ENCODE assay signal across 1 cellular context in the genomic region with DNA sequence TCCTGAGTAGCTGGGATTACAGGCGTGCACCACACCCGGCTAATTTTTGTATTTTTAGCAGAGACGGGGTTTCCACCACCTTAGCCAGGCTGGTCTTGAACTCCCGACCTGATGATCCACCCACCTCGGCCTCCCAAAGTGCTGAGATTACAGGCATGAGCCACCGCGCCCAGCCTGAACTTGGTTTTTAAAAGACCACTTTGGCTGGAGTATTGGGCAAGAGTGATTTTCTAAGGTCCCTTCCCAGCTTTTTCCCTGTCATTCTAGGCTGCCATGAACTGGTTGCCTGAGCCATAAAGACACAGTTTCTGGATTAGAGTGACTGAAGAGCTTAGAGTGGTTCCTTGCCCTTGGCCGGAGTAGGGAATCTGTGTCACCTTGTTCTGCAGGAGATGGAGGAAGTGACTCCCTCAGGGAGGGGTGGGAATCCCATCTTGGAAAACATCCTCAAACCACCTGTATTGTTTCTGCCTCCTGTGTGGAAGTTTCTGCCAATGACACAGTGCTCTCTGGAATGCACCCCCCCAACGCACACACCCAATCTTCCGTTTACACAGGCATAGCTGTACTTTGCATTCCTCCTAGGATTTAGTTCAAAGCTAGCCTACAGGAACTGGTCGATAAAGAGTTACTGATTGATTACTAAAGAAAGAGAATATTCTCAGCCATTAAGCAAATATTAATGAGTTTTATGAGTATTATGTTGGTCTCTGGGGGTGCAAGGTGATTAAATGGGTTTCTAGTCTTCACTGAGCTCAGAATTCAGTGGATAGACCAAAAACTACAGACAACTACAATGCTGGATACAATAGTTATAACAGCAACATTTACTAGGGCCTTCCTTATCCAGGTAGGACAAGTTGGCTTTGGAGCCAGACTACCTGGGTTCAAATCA.
TF ChIP-seq lines count a peak whose summit lies in the region.

No MANE protein-coding gene starts in this region.

TF ChIP-seq in HepG2, 621 proteins besides CTCF, POLR2A, EP300 and RAD21 (continued from another document):
- TF ChIP-seq ZNF710 (CRISPR knock-in tag; IDR thresholded peaks at IDR 0.05; ENCODE audit: borderline replicate concordance) (peak; percentile 100), ZFP36 (IDR thresholded peaks at IDR 0.05; ENCODE audit: borderline replicate concordance, low read depth, low read length, partially characterized antibody) (no peak), PPARG (CRISPR knock-in tag; conservative IDR thresholded peaks at IDR 0.05) (peak; percentile 97), ZNF724P (CRISPR knock-in tag; IDR thresholded peaks at IDR 0.05; ENCODE audit: borderline replicate concordance) (peak; percentile 89), ATF7-NPFF (CRISPR knock-in tag; IDR thresholded peaks at IDR 0.05; ENCODE audit: low read depth) (peak; percentile 59; the same call in 1 of the 2 replicates), TBP (CRISPR knock-in tag; IDR thresholded peaks at IDR 0.05) (no peak), SP2 (CRISPR knock-in tag; IDR thresholded peaks at IDR 0.05) (no peak; the same call in 1 of the 2 replicates), ZNF30 (CRISPR knock-in tag; IDR thresholded peaks at IDR 0.05) (no peak), NFAT5 (CRISPR knock-in tag; IDR thresholded peaks at IDR 0.05) (peak; percentile 97), ATF7 (IDR thresholded peaks at IDR 0.05) (peak; percentile 86), ATF7 (CRISPR knock-in tag; IDR thresholded peaks at IDR 0.05) (peak; percentile 100), GZF1 (CRISPR knock-in tag; IDR thresholded peaks at IDR 0.05) (peak; percentile 88; the same call in 1 of the 2 replicates), TEAD2 (CRISPR knock-in tag; IDR thresholded peaks at IDR 0.05) (peak; percentile 95), MEF2D (CRISPR knock-in tag; IDR thresholded peaks at IDR 0.05) (peak; percentile 99)
- TF ChIP-seq, protein P1, sequence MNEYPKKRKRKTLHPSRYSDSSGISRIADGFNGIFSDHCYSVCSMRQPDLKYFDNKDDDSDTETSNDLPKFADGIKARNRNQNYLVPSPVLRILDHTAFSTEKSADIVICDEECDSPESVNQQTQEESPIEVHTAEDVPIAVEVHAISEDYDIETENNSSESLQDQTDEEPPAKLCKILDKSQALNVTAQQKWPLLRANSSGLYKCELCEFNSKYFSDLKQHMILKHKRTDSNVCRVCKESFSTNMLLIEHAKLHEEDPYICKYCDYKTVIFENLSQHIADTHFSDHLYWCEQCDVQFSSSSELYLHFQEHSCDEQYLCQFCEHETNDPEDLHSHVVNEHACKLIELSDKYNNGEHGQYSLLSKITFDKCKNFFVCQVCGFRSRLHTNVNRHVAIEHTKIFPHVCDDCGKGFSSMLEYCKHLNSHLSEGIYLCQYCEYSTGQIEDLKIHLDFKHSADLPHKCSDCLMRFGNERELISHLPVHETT (CRISPR knock-in tag; conservative IDR thresholded peaks at IDR 0.05): peak; percentile 93
- TF ChIP-seq, protein P2, sequence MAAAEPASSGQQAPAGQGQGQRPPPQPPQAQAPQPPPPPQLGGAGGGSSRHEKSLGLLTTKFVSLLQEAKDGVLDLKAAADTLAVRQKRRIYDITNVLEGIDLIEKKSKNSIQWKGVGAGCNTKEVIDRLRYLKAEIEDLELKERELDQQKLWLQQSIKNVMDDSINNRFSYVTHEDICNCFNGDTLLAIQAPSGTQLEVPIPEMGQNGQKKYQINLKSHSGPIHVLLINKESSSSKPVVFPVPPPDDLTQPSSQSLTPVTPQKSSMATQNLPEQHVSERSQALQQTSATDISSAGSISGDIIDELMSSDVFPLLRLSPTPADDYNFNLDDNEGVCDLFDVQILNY (CRISPR knock-in tag; conservative IDR thresholded peaks at IDR 0.05): no peak
- TF ChIP-seq, protein P3, sequence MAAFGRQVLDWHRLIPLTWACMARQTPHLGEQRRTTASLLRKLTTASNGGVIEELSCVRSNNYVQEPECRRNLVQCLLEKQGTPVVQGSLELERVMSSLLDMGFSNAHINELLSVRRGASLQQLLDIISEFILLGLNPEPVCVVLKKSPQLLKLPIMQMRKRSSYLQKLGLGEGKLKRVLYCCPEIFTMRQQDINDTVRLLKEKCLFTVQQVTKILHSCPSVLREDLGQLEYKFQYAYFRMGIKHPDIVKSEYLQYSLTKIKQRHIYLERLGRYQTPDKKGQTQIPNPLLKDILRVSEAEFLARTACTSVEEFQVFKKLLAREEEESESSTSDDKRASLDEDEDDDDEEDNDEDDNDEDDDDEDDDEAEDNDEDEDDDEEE (CRISPR knock-in tag; IDR thresholded peaks at IDR 0.05): no peak
